ENCODE assay signal across 16 cellular contexts in genomic region chr9:77826621-77827020, GRCh38.
DNase-seq lines count a peak whose midpoint lies in the region; ATAC-seq and TF ChIP-seq lines count a peak whose summit lies in the region.
"Had no signal": no experiment of that assay in that cellular context is flagged by ENCODE, and none has a peak within 500 bp of the region (broad histone marks: within the 10 kb centered on the region; RNA-seq: fewer than 3 reads in every experiment).

No MANE protein-coding gene starts in this region.

- peaks cover 4% of the 10 kb centered on the region for H3K4me1 Mint-ChIP-seq in WTC11

- H3K4me3 Mint-ChIP-seq in WTC11: no peak overlapping the region

- H3K36me3 Mint-ChIP-seq in WTC11: no peaks in the 10 kb centered on the region
- H3K36me3 Mint-ChIP-seq: IgD-negative memory B cell had no signal

- H3K56ac ChIP-seq in IMR-90 (ENCODE audit: extremely low read depth, insufficient read depth, low read length): no peak overlapping the region

- in situ Hi-C loops in IMR-90 (cut with MboI; ENCODE audit: low sequenced_read_pairs): no loop called here

- H3K4ac ChIP-seq in IMR-90 (ENCODE audit: low read depth, low read length): no peak overlapping the region

- TF ChIP-seq RAD21 in IMR-90 (IDR thresholded peaks at IDR 0.05; ENCODE audit: low read length): no peak

- H2AFZ ChIP-seq in IMR-90 (replicated peaks; ENCODE audit: low read length, poor library complexity): no peak overlapping the region

- H3K36me3 ChIP-seq in BLaER1: no peaks in the 10 kb centered on the region
- H3K36me3 ChIP-seq in IMR-90 (ENCODE audit: control insufficient read depth, insufficient read depth, low read length): peaks cover 2% of the 10 kb centered on the region; the same call in 1 of the 2 replicates
- no peaks in the 10 kb centered on the region for H3K36me3 ChIP-seq in Peyer's patch

- peak overlapping the region; percentile 53 for H2BK5ac ChIP-seq in IMR-90 (ENCODE audit: low read depth, low read length, poor library complexity, severe bottlenecking)

- no peaks in the 10 kb centered on the region for H3K27me3 ChIP-seq in BLaER1
- H3K27me3 ChIP-seq in IMR-90 (ENCODE audit: control insufficient read depth, insufficient read depth, low read length): no peaks in the 10 kb centered on the region
- H3K27me3 ChIP-seq in Peyer's patch: no peaks in the 10 kb centered on the region

- peaks cover 16 to 36% of the 10 kb centered on the region in 2 experiments for H3K79me1 ChIP-seq in IMR-90 (ENCODE audit: low read depth in 1 of 2, low read length in 2 of 2)

- CTCF ChIA-PET in IMR-90 (lab: Yijun Ruan, JAX) (no interaction called here), WTC11 (lab: Charles Lee) (no interaction called here)

- H2AK9ac ChIP-seq in IMR-90 (replicated peaks; ENCODE audit: low read depth, low read length, poor library complexity): no peak overlapping the region

- H3K4me1 ChIP-seq in BLaER1 (peaks cover 38% of the 10 kb centered on the region), IMR-90 (ENCODE audit: control insufficient read depth, insufficient read depth, low read length) (peaks cover 6% of the 10 kb centered on the region), Peyer's patch (peaks cover 0 to 6% (median 0%) of the 10 kb centered on the region in 4 donors)

- peak overlapping the region in 1 of 2 experiments; percentile 22; a peak in 2 of 4 replicates for H4K8ac ChIP-seq in IMR-90 (ENCODE audit: low read depth in 2 of 2, low read length in 2 of 2)

- no peaks in the 10 kb centered on the region for H3K27me3 Mint-ChIP-seq in WTC11 (ENCODE audit: low read depth)
- H3K27me3 Mint-ChIP-seq: CD4-positive, CD25-positive, alpha-beta regulatory T cell; IgD-negative memory B cell had no signal

- H4K91ac ChIP-seq in IMR-90 (ENCODE audit: insufficient read depth, low read depth, low read length): no peak overlapping the region

- BruUV-seq in IMR-90 (replicated peaks; lab: Mats Ljungman, UMichigan): no TSS peak

- no peak overlapping the region for H3K23ac ChIP-seq in IMR-90 (ENCODE audit: low read depth, low read length)

- POLR2A ChIA-PET in IMR-90 (lab: Charles Lee; ENCODE audit: unreplicated experiment) (no interaction called here), WTC11 (lab: Charles Lee) (interaction anchor here (0.7 kb wide), 1 partner anchor 56 kb away, joined by 4 read pairs; no protein-coding TSS in a partner anchor)

- H3K27ac Mint-ChIP-seq in WTC11: peak overlapping the region; percentile 70; the same call in 1 of the 2 replicates
- H3K27ac Mint-ChIP-seq: CD4-positive, CD25-positive, alpha-beta regulatory T cell; IgD-negative memory B cell had no signal

- no peak overlapping the region for H2BK15ac ChIP-seq in IMR-90 (ENCODE audit: low read depth, low read length)

- TF ChIP-seq POLR2A in IMR-90 (IDR thresholded peaks at IDR 0.05; ENCODE audit: low read depth, low read length) (no peak), Peyer's patch (IDR thresholded peaks at IDR 0.05) (no peak)

- no peaks in the 10 kb centered on the region for H3K9me3 ChIP-seq in BLaER1
- H3K9me3 ChIP-seq in IMR-90 (ENCODE audit: control insufficient read depth, insufficient read depth, low read length): no peaks in the 10 kb centered on the region
- H3K9me3 ChIP-seq in Peyer's patch: no peaks in the 10 kb centered on the region

- H2BK120ac ChIP-seq in IMR-90 (ENCODE audit: low read depth, low read length): peak overlapping the region; percentile 16; the same call in 1 of the 2 replicates

- peak; percentile 76 for ATAC-seq in IMR-90 (ENCODE audit: low read depth)
- no peak for ATAC-seq in WTC11
- ATAC-seq in GM21423 (IDR thresholded peaks at IDR 0.05; ENCODE audit: unreplicated experiment): no peak
- ATAC-seq in GM18861 (IDR thresholded peaks at IDR 0.05; ENCODE audit: unreplicated experiment): no peak

- peak overlapping the region; percentile 51 for H3K4me2 ChIP-seq in BLaER1
- H3K4me2 ChIP-seq in IMR-90 (ENCODE audit: low read depth, low read length): peak overlapping the region; percentile 71

- dilution Hi-C loops in IMR-90 (cut with HindIII; ENCODE audit: low sequenced_read_pairs, unreplicated experiment): no loop called here

- H3K9me1 ChIP-seq in IMR-90 (ENCODE audit: insufficient read depth, low read length): peaks cover 9% of the 10 kb centered on the region

- H3K9me3 Mint-ChIP-seq in WTC11: no peaks in the 10 kb centered on the region
- H3K9me3 Mint-ChIP-seq: IgD-negative memory B cell had no signal

- H3K14ac ChIP-seq in IMR-90 (replicated peaks; ENCODE audit: low read depth, low read length): peak overlapping the region; percentile 2; the same call in 1 of the 2 replicates

- intact Hi-C loops in IMR-90 (cut with micrococcal nuclease): no loop called here

- H3K4me3 ChIP-seq in BLaER1 (no peak overlapping the region), IMR-90 (ENCODE audit: insufficient read depth, low read depth, low read length) (no peak overlapping the region), Peyer's patch (no peak overlapping the region)

- TF ChIP-seq CTCF in IMR-90 (conservative IDR thresholded peaks at IDR 0.05; ENCODE audit: low read depth, low read length) (no peak), WTC11 (IDR thresholded peaks at IDR 0.05) (no peak), Peyer's patch (IDR thresholded peaks at IDR 0.05) (no peak)

- H3K18ac ChIP-seq in IMR-90 (ENCODE audit: low read depth, low read length): peak overlapping the region; percentile 71; the same call in 1 of the 2 replicates

- peak overlapping the region; percentile 3; the same call in 1 of the 2 replicates for H2AK5ac ChIP-seq in IMR-90 (ENCODE audit: low read depth, low read length)

- H3K27ac ChIP-seq in BLaER1: no peak overlapping the region; the same call in 1 of the 2 replicates
- peak overlapping the region; percentile 2; the same call in 1 of the 2 replicates for H3K27ac ChIP-seq in IMR-90 (ENCODE audit: insufficient read depth, low read length)
- no peak overlapping the region for H3K27ac ChIP-seq in Peyer's patch

- H4K5ac ChIP-seq in IMR-90 (ENCODE audit: low read depth, low read length): peak overlapping the region; percentile 75; the same call in 1 of the 2 replicates

- DNase-seq in IMR-90 (peak; percentile 54), WTC11 (ENCODE audit: low spot score) (no peak), iris pigment epithelial cell (ENCODE audit: low read depth) (peak; percentile 67), Peyer's patch (no peak), NCI-H524 (lab: John Stamatoyannopoulos, UW) (no peak)
- DNase-seq: DMS79 treated with DMSO at 0.1 percent for 48 hours, NCI-H1105, NCI-H187, NCI-H2171, NCI-H82, RPMI8226 had no signal

- H3K9ac ChIP-seq in BLaER1 (no peak overlapping the region), IMR-90 (ENCODE audit: low read depth, low read length) (no peak overlapping the region)

- H2BK20ac ChIP-seq in IMR-90 (ENCODE audit: low read depth, low read length): 0 out of 2 replicates have a peak overlapping the region, but pooled peaks have one; percentile 2

- no peaks in the 10 kb centered on the region for H4K20me1 ChIP-seq in BLaER1
- peaks cover 3% of the 10 kb centered on the region; the same call in 1 of the 2 replicates for H4K20me1 ChIP-seq in IMR-90 (ENCODE audit: insufficient read depth, low read length)

- WGBS in IMR-90 (ENCODE audit: extremely low coverage in 2 of 2, insufficient read length in 1 of 2), 2 experiments: no CpG with 5 or more reads among the region's 5 CpGs

TF ChIP-seq in IMR-90, 13 proteins besides CTCF, POLR2A, EP300 and RAD21:
- TF ChIP-seq CEBPB (IDR thresholded peaks at IDR 0.05; ENCODE audit: low read depth, low read length) (0 out of 2 replicates have a peak, but pooled peaks have one; percentile 9), USF2 (IDR thresholded peaks at IDR 0.05; ENCODE audit: low read depth, low read length) (no peak), RFX5 (IDR thresholded peaks at IDR 0.05; ENCODE audit: low read depth, low read length) (0 out of 2 replicates have a peak, but pooled peaks have one; percentile 17)

TF ChIP-seq in WTC11, 78 proteins besides CTCF, POLR2A, EP300 and RAD21 (continues in another document):
- TF ChIP-seq GRHL2 (CRISPR knock-in tag; IDR thresholded peaks at IDR 0.05; ENCODE audit: insufficient replicate concordance, severe bottlenecking) (no peak), IRF1 (CRISPR knock-in tag; IDR thresholded peaks at IDR 0.05) (no peak), CREM (CRISPR knock-in tag; IDR thresholded peaks at IDR 0.05) (no peak), ZNF416 (CRISPR knock-in tag; IDR thresholded peaks at IDR 0.05) (no peak), GABPB1 (CRISPR knock-in tag; IDR thresholded peaks at IDR 0.05) (no peak), ZNF232 (CRISPR knock-in tag; IDR thresholded peaks at IDR 0.05) (no peak), JAZF1 (CRISPR knock-in tag; IDR thresholded peaks at IDR 0.05) (no peak), ERG (CRISPR knock-in tag; IDR thresholded peaks at IDR 0.05) (no peak), ATF2 (CRISPR knock-in tag; IDR thresholded peaks at IDR 0.05; ENCODE audit: borderline replicate concordance, low read depth) (no peak), RORB (CRISPR knock-in tag; IDR thresholded peaks at IDR 0.05) (no peak)

Comparison
In these comparisons a context has a peak if more than half of its experiments do, and no peak if none do; other contexts are left out.
1. DNase-seq: peak in IMR-90 (single experiment) and iris pigment epithelial cell (single experiment); none in WTC11 (single experiment), Peyer's patch (0 of 3) and NCI-H524 (0 of 2).